Comparison of ENCODE assay signal across 11 cellular contexts in the genomic region with DNA sequence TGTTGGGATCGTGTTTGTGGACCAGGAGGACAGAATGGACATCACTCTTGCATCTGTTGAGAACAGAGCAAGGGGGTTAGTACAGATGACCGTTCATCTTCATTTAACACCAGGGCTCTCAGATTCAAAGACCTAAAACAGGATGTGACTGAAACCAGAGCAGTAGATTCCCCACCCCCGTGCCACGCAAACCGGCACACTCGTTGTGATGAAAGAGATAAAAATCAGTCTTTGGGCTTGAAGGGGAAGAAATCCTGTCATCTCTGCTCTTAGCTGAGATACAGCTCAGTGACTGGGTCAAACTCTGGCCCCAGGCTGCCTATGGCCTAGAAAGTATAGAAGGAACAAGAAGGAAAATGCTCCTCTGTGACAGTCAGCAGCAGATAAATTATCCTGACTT.
DNase-seq lines count a peak whose midpoint lies in the region; ATAC-seq and TF ChIP-seq lines count a peak whose summit lies in the region.
"Had no signal": no experiment of that assay in that cellular context is flagged by ENCODE, and none has a peak within 500 bp of the region (broad histone marks: within the 10 kb centered on the region; RNA-seq: fewer than 3 reads in every experiment).

No MANE protein-coding gene starts in this region.

- H3K9me3 Mint-ChIP-seq in activated CD4-positive, alpha-beta T cell treated with anti-CD3 and anti-CD28 coated beads, Interleukin-2, amount 10 ng/mL, durations not matched to agents 24 days and 14 days = no peaks in the 10 kb centered on the region
- no peaks in the 10 kb centered on the region for H3K9me3 Mint-ChIP-seq in activated naive CD8-positive, alpha-beta T cell (ENCODE audit: low read depth)
- H3K9me3 Mint-ChIP-seq in glutamatergic neuron (ENCODE audit: unreplicated experiment) = no peaks in the 10 kb centered on the region

- TF ChIP-seq CTCF in glutamatergic neuron (IDR thresholded peaks at IDR 0.05; ENCODE audit: partially characterized antibody, unreplicated experiment) = no peak

- peak overlapping the region; percentile 75 for H3K4me3 Mint-ChIP-seq in activated CD4-positive, alpha-beta T cell treated with anti-CD3 and anti-CD28 coated beads, Interleukin-2, amount 10 ng/mL, durations not matched to agents 24 days and 14 days
- peak overlapping the region; percentile 85 for H3K4me3 Mint-ChIP-seq in activated naive CD8-positive, alpha-beta T cell
- no peak overlapping the region for H3K4me3 Mint-ChIP-seq in glutamatergic neuron (ENCODE audit: unreplicated experiment)

- H3K36me3 Mint-ChIP-seq in activated CD4-positive, alpha-beta T cell treated with anti-CD3 and anti-CD28 coated beads, Interleukin-2, amount 10 ng/mL, durations not matched to agents 24 days and 14 days (ENCODE audit: low read depth) = peaks cover 58% of the 10 kb centered on the region
- H3K36me3 Mint-ChIP-seq in activated naive CD8-positive, alpha-beta T cell = peaks cover 25% of the 10 kb centered on the region
- H3K36me3 Mint-ChIP-seq in glutamatergic neuron (ENCODE audit: unreplicated experiment) = no peaks in the 10 kb centered on the region

- H3K4me1 Mint-ChIP-seq in activated CD4-positive, alpha-beta T cell treated with anti-CD3 and anti-CD28 coated beads, Interleukin-2, amount 10 ng/mL, durations not matched to agents 24 days and 14 days = peaks cover 66% of the 10 kb centered on the region
- peaks cover 80% of the 10 kb centered on the region for H3K4me1 Mint-ChIP-seq in activated naive CD8-positive, alpha-beta T cell (ENCODE audit: low read depth)
- peaks cover 12% of the 10 kb centered on the region for H3K4me1 Mint-ChIP-seq in glutamatergic neuron (ENCODE audit: low read depth, unreplicated experiment)

- H3K27ac Mint-ChIP-seq in activated CD4-positive, alpha-beta T cell treated with anti-CD3 and anti-CD28 coated beads, Interleukin-2, amount 10 ng/mL, durations not matched to agents 24 days and 14 days = peak overlapping the region; percentile 93
- peak overlapping the region; percentile 98 for H3K27ac Mint-ChIP-seq in activated naive CD8-positive, alpha-beta T cell
- no peak overlapping the region for H3K27ac Mint-ChIP-seq in glutamatergic neuron (ENCODE audit: unreplicated experiment)

- peak; percentile 91 for DNase-seq in activated CD4-positive, alpha-beta T cell treated with anti-CD3 and anti-CD28 coated beads, Interleukin-2, amount 10 ng/mL, durations not matched to agents 24 days and 14 days
- peak; percentile 51 to 63 (median 58) for DNase-seq in stimulated activated CD4-positive, alpha-beta T cell treated with anti-CD3 and anti-CD28 coated beads, TNF-alpha, amount 100 ng/mL, for 4 hours (ENCODE audit: low read depth in 3 of 3)
- DNase-seq in glutamatergic neuron (no peak), NCI-H524 (lab: John Stamatoyannopoulos, UW) (no peak), SKM-1 (lab: John Stamatoyannopoulos, UW; ENCODE audit: unreplicated experiment) (no peak), ACHN (no peak)
- DNase-seq: foreskin fibroblast, RPMI8226 had no signal

- ATAC-seq in HG02885 (IDR thresholded peaks at IDR 0.05; ENCODE audit: poor library complexity, unreplicated experiment) = peak; percentile 59
- ATAC-seq: K562 had no signal

- in situ Hi-C loops in ACHN (cut with HindIII; ENCODE audit: low pct_ligation_motif_present, low pct_unique_long_range_greater_than_20kb, low sequenced_read_pairs) = no loop called here

- intact Hi-C loops in activated CD4-positive, alpha-beta T cell treated with anti-CD3 and anti-CD28 coated beads, Interleukin-2, amount 10 ng/mL, durations not matched to agents 24 days and 14 days (cut with micrococcal nuclease) = loop anchor here (1.0 to 5.0 kb wide), 5 partner anchors 11 to 548 kb away; a partner anchor contains a TSS

- H3K27me3 Mint-ChIP-seq in activated CD4-positive, alpha-beta T cell treated with anti-CD3 and anti-CD28 coated beads, Interleukin-2, amount 10 ng/mL, durations not matched to agents 24 days and 14 days = no peaks in the 10 kb centered on the region
- H3K27me3 Mint-ChIP-seq in activated naive CD8-positive, alpha-beta T cell = no peaks in the 10 kb centered on the region
- peaks cover 2% of the 10 kb centered on the region for H3K27me3 Mint-ChIP-seq in glutamatergic neuron (ENCODE audit: unreplicated experiment)

Comparison
In these comparisons a context has a peak if more than half of its experiments do, and no peak if none do; other contexts are left out.
1. DNase-seq: peak in activated CD4-positive, alpha-beta T cell treated with anti-CD3 and anti-CD28 coated beads, Interleukin-2, amount 10 ng/mL, durations not matched to agents 24 days and 14 days (single experiment) and stimulated activated CD4-positive, alpha-beta T cell treated with anti-CD3 and anti-CD28 coated beads, TNF-alpha, amount 100 ng/mL, for 4 hours (3 of 3); none in glutamatergic neuron (single experiment), NCI-H524 (0 of 2), SKM-1 (single experiment) and ACHN (single experiment).